In genomic region chr2:1855150-1855549, GRCh38 we compare ENCODE assay signal across 10 cellular contexts.
DNase-seq lines count a peak whose midpoint lies in the region; ATAC-seq and TF ChIP-seq lines count a peak whose summit lies in the region.
"Had no signal": no experiment of that assay in that cellular context is flagged by ENCODE, and none has a peak within 500 bp of the region (broad histone marks: within the 10 kb centered on the region; RNA-seq: fewer than 3 reads in every experiment).

No MANE protein-coding gene starts in this region.

- POLR2A ChIA-PET in GM10248 (lab: Yijun Ruan, JAX), result no interaction called here

- H3K9me3 Mint-ChIP-seq in neural crest cell, result no peaks in the 10 kb centered on the region
- H3K9me3 Mint-ChIP-seq in natural killer cell treated with Interleukin-12 subunit alpha and Interleukin-12 subunit beta and Interleukin-15 and Interleukin-18, amount 100 ng/mL, for 72 hours, result no peaks in the 10 kb centered on the region

- peaks cover 33% of the 10 kb centered on the region for H3K4me1 Mint-ChIP-seq in neural crest cell
- no peaks in the 10 kb centered on the region for H3K4me1 Mint-ChIP-seq in natural killer cell treated with Interleukin-12 subunit alpha and Interleukin-12 subunit beta and Interleukin-15 and Interleukin-18, amount 100 ng/mL, for 72 hours (ENCODE audit: low read depth in 2 of 2)

- TF ChIP-seq CTCF in choroid plexus epithelial cell (conservative IDR thresholded peaks at IDR 0.05; ENCODE audit: low read depth, low read length) (no peak), neural crest cell (conservative IDR thresholded peaks at IDR 0.05) (peak; percentile 9), GM10248 (IDR thresholded peaks at IDR 0.05; ENCODE audit: control extremely low read depth, extremely low read depth, low read depth, missing control alignments) (no peak)

- H3K4me3 ChIP-seq in choroid plexus epithelial cell (ENCODE audit: low read depth, low read length), result peak overlapping the region; percentile 57

- H3K4me3 Mint-ChIP-seq in neural crest cell, result peak overlapping the region; percentile 83
- no peak overlapping the region for H3K4me3 Mint-ChIP-seq in natural killer cell treated with Interleukin-12 subunit alpha and Interleukin-12 subunit beta and Interleukin-15 and Interleukin-18, amount 100 ng/mL, for 72 hours
- H3K4me3 Mint-ChIP-seq: CD4-positive, CD25-positive, alpha-beta regulatory T cell had no signal

- no peak for ATAC-seq in GM18868 (IDR thresholded peaks at IDR 0.05; ENCODE audit: unreplicated experiment)
- ATAC-seq in natural killer cell treated with Interleukin-12 subunit alpha and Interleukin-12 subunit beta and Interleukin-15 and Interleukin-18, amount 100 ng/mL, for 72 hours, result no peak

- no peaks in the 10 kb centered on the region for H3K36me3 Mint-ChIP-seq in neural crest cell (ENCODE audit: low read depth)
- H3K36me3 Mint-ChIP-seq in natural killer cell treated with Interleukin-12 subunit alpha and Interleukin-12 subunit beta and Interleukin-15 and Interleukin-18, amount 100 ng/mL, for 72 hours, result no peaks in the 10 kb centered on the region
- H3K36me3 Mint-ChIP-seq: CD4-positive, CD25-positive, alpha-beta regulatory T cell had no signal

- CTCF ChIA-PET in GM10248 (lab: Yijun Ruan, JAX), result interaction anchor here (0.9 to 1.9 kb wide), 4 partner anchors 9 to 18 kb away, joined by 3 to 5 read pairs (median 4); no protein-coding TSS in a partner anchor

- H3K27ac Mint-ChIP-seq in neural crest cell (ENCODE audit: unreplicated experiment), result no peak overlapping the region
- H3K27ac Mint-ChIP-seq in natural killer cell treated with Interleukin-12 subunit alpha and Interleukin-12 subunit beta and Interleukin-15 and Interleukin-18, amount 100 ng/mL, for 72 hours, result no peak overlapping the region
- H3K27ac Mint-ChIP-seq: CD4-positive, CD25-positive, alpha-beta regulatory T cell had no signal

- DNase-seq in DMS79 treated with DMSO at 0.1 percent for 48 hours (lab: John Stamatoyannopoulos, UW) (peak; percentile 54), NCI-H2171 treated with DMSO at 0.1 percent for 48 hours (lab: John Stamatoyannopoulos, UW) (peak; percentile 95), choroid plexus epithelial cell (ENCODE audit: low read depth) (peak; percentile 64), neural crest cell (ENCODE audit: low read depth, low spot score) (peak; percentile 40), GM10248 (ENCODE audit: extremely low spot score) (no peak), OCI-M1 (lab: John Stamatoyannopoulos, UW) (no peak)
- DNase-seq in natural killer cell treated with Interleukin-12 subunit alpha and Interleukin-12 subunit beta and Interleukin-15 and Interleukin-18, amount 100 ng/mL, for 72 hours (ENCODE audit: low spot score), result no peak
- DNase-seq: activated T-cell treated with anti-CD3 and anti-CD28 coated beads for 4 hours had no signal

- peaks cover 35% of the 10 kb centered on the region for H3K27me3 Mint-ChIP-seq in neural crest cell (ENCODE audit: low read depth)
- H3K27me3 Mint-ChIP-seq in natural killer cell treated with Interleukin-12 subunit alpha and Interleukin-12 subunit beta and Interleukin-15 and Interleukin-18, amount 100 ng/mL, for 72 hours, result peaks cover 26 to 45% of the 10 kb centered on the region in 2 donors

Comparison
In these comparisons a context has a peak if more than half of its experiments do, and no peak if none do; other contexts are left out.
1. DNase-seq: peak in DMS79 treated with DMSO at 0.1 percent for 48 hours (single experiment), NCI-H2171 treated with DMSO at 0.1 percent for 48 hours (single experiment), choroid plexus epithelial cell (single experiment) and neural crest cell (single experiment); none in GM10248 (single experiment), OCI-M1 (single experiment) and natural killer cell treated with Interleukin-12 subunit alpha and Interleukin-12 subunit beta and Interleukin-15 and Interleukin-18, amount 100 ng/mL, for 72 hours (single experiment).